ENCODE assay signal across 1 cellular context in genomic region chr19:1102407-1103106, GRCh38.
TF ChIP-seq lines count a peak whose summit lies in the region.

No MANE protein-coding gene starts in this region.

TF ChIP-seq in liver, 16 proteins besides CTCF, POLR2A, EP300 and RAD21 (continued from another document):
- TF ChIP-seq, protein P1, sequence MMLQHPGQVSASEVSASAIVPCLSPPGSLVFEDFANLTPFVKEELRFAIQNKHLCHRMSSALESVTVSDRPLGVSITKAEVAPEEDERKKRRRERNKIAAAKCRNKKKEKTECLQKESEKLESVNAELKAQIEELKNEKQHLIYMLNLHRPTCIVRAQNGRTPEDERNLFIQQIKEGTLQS (IDR thresholded peaks at IDR 0.05), result no peak
- no peak for TF ChIP-seq FOXA1 (IDR thresholded peaks at IDR 0.05)
- TF ChIP-seq MAX (IDR thresholded peaks at IDR 0.05), result no peak
- TF ChIP-seq NR2F2 (IDR thresholded peaks at IDR 0.05), result no peak
